1 cellular context compared by ENCODE assay signal in the genomic region with DNA sequence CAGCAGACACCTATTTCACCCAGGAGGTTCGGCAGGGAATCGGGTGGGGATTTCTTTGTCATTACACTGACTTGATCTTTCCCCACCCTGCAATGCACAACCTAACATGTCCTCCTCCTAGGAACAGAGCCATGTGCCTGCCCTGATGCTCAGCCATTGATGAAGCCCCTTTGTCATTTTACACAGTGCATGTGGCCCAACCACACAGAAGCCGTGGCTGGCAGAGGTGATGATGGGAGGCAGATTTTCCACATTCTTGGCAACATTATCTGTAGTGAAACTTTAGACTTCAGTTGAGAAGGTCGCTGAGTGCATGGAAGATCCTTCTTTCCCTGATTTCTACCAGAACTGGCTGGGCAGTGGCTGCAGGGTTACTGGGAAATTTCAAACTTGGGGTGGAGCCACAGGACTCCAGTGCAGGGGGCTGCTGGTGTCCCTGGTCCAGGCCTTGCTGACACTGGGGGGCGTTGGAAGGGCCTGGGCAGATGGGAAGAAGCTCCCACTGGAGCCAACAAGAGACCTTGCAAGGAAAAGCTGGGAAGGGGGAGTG.
TF ChIP-seq lines count a peak whose summit lies in the region.

No MANE protein-coding gene starts in this region.

TF ChIP-seq in H1, 55 proteins besides CTCF, POLR2A, EP300 and RAD21:
- TF ChIP-seq MAFK (IDR thresholded peaks at IDR 0.05; ENCODE audit: low read depth, low read length) (no peak), CHD1 (IDR thresholded peaks at IDR 0.05; ENCODE audit: low read depth, low read length) (no peak), KDM4A (IDR thresholded peaks at IDR 0.05; ENCODE audit: low read depth, low read length, severe bottlenecking) (no peak), JUN (IDR thresholded peaks at IDR 0.05; ENCODE audit: low read depth, low read length) (no peak), JUND (IDR thresholded peaks at IDR 0.05; ENCODE audit: low read length) (no peak), FOSL1 (IDR thresholded peaks at IDR 0.05; ENCODE audit: insufficient read depth, low read depth, low read length) (no peak)
- TF ChIP-seq, protein P1, sequence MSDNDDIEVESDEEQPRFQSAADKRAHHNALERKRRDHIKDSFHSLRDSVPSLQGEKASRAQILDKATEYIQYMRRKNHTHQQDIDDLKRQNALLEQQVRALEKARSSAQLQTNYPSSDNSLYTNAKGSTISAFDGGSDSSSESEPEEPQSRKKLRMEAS (IDR thresholded peaks at IDR 0.05) = 0 out of 2 replicates have a peak, but pooled peaks have one; percentile 15
